Comparison of ENCODE assay signal across 8 cellular contexts in the genomic region with DNA sequence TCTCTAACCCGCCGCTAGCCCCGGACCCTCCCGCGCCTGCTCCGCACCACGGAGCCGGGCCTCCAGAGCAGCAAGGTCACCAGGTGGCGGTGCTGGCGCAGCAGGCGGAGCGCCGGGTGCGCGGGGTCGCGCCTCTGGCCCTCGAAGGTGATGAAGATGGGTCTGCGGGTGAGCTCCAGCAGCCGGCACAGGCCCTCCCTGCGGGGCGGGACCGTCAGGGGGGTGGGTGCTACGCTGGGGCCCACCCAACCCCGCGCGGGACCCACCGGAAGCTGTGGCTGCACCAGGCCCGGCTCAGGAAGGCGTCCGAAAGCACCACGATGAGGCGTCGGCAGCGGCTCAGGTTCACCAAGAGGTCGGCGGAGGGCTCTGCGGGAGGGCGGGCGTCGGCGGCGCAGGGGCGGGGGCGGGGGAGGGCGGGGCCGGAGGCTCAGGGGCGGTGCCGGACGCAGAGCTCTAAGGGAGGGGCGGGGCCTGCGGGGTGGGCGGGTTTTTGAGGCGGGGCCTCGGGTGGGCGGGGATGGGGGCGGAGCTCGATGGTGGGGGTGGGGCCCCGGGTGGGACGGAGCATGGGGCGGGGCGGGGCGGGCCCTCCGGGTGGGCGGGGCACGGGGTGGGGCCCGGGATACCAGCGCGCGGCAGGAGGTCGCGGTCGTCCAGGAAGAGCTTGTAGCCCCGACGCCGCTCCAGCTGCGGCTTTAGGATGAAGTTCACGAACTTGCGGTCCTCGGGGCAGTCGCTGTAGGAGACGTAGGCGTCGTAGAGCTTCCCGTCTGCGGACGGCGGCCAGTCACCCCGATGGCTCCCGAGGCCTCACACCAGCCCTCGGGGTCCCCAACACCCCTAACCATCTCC. TPM values are rescaled to one million over a fixed set of nuclear protein-coding genes. Genes with fewer than 3 reads are reported as not detected.
DNase-seq lines count a peak whose midpoint lies in the region; ATAC-seq and TF ChIP-seq lines count a peak whose summit lies in the region.

No MANE protein-coding gene starts in this region.

- H3K4me1 ChIP-seq in OCI-LY3 (ENCODE audit: low read length): no peaks in the 10 kb centered on the region
- H3K4me1 ChIP-seq in stomach: peaks cover 16 to 31% (median 22%) of the 10 kb centered on the region in 4 donors

- peak overlapping the region; percentile 91 for H3K4me3 ChIP-seq in OCI-LY3 (ENCODE audit: low read length)
- peak overlapping the region; percentile 44 for H3K4me3 ChIP-seq in fibroblast of mammary gland (ENCODE audit: control insufficient read depth, low read depth, low read length)
- H3K4me3 ChIP-seq in stomach: peak overlapping the region; percentile 52 to 66 (median 58)

- H3K9me3 Mint-ChIP-seq in activated T-cell treated with anti-CD3 and anti-CD28 coated beads, Interleukin-2, amount 50 U/mL, for 24 hours: no peaks in the 10 kb centered on the region
- H3K9me3 Mint-ChIP-seq in natural killer cell treated with Interleukin-12 subunit alpha and Interleukin-12 subunit beta and Interleukin-15 and Interleukin-18, amount 100 ng/mL, for 72 hours: no peaks in the 10 kb centered on the region

- no peak for TF ChIP-seq POLR2A in stomach (IDR thresholded peaks at IDR 0.05)

- peak; percentile 92 for DNase-seq in activated T-cell treated with anti-CD3 and anti-CD28 coated beads, Interleukin-2, amount 50 U/mL, for 24 hours
- DNase-seq in fibroblast of mammary gland (ENCODE audit: low read depth) (peak; percentile 72), stomach (peak; percentile 78), DMS79 treated with DMSO at 0.1 percent for 48 hours (lab: John Stamatoyannopoulos, UW) (no peak)
- peak; percentile 93 for DNase-seq in natural killer cell treated with Interleukin-12 subunit alpha and Interleukin-12 subunit beta and Interleukin-15 and Interleukin-18, amount 100 ng/mL, for 72 hours (ENCODE audit: low spot score)

- peak overlapping the region; percentile 99 for H3K4me2 ChIP-seq in OCI-LY3 (ENCODE audit: low read length)

- H3K27ac ChIP-seq in OCI-LY3 (ENCODE audit: low read length): peak overlapping the region; percentile 8; the same call in 1 of the 2 replicates
- H3K27ac ChIP-seq in stomach: peak overlapping the region; percentile 65 to 80 (median 71)

- H3K36me3 ChIP-seq in OCI-LY3 (replicated peaks; ENCODE audit: low read depth, low read length): no peaks in the 10 kb centered on the region
- peaks cover 0 to 28% (median 12%) of the 10 kb centered on the region in 4 donors for H3K36me3 ChIP-seq in stomach

- no peak overlapping the region; the same call in 1 of the 2 replicates for H2AFZ ChIP-seq in OCI-LY3 (ENCODE audit: low read depth, low read length)

- ATAC-seq in GM18517 (IDR thresholded peaks at IDR 0.05; ENCODE audit: unreplicated experiment) (peak; percentile 76), HG03045 (IDR thresholded peaks at IDR 0.05; ENCODE audit: unreplicated experiment) (peak; percentile 36)
- ATAC-seq in natural killer cell treated with Interleukin-12 subunit alpha and Interleukin-12 subunit beta and Interleukin-15 and Interleukin-18, amount 100 ng/mL, for 72 hours: peak; percentile 92

- H3K27me3 ChIP-seq in OCI-LY3 (ENCODE audit: low read depth, low read length) (no peaks in the 10 kb centered on the region), stomach (peaks cover 0 to 7% (median 0%) of the 10 kb centered on the region in 3 donors)

- no peaks in the 10 kb centered on the region for H3K27me3 Mint-ChIP-seq in activated T-cell treated with anti-CD3 and anti-CD28 coated beads, Interleukin-2, amount 50 U/mL, for 24 hours
- no peaks in the 10 kb centered on the region for H3K27me3 Mint-ChIP-seq in natural killer cell treated with Interleukin-12 subunit alpha and Interleukin-12 subunit beta and Interleukin-15 and Interleukin-18, amount 100 ng/mL, for 72 hours

- no peaks in the 10 kb centered on the region for H4K20me1 ChIP-seq in OCI-LY3 (ENCODE audit: insufficient read depth, low read length)

- H3K4me3 Mint-ChIP-seq in activated T-cell treated with anti-CD3 and anti-CD28 coated beads, Interleukin-2, amount 50 U/mL, for 24 hours: peak overlapping the region; percentile 52
- no peak overlapping the region for H3K4me3 Mint-ChIP-seq in natural killer cell treated with Interleukin-12 subunit alpha and Interleukin-12 subunit beta and Interleukin-15 and Interleukin-18, amount 100 ng/mL, for 72 hours

- TF ChIP-seq CTCF in OCI-LY3 (IDR thresholded peaks at IDR 0.05; ENCODE audit: low read depth, low read length) (peak; percentile 23), fibroblast of mammary gland (conservative IDR thresholded peaks at IDR 0.05; ENCODE audit: control insufficient read depth, insufficient read depth, low read depth, low read length) (no peak), stomach (IDR thresholded peaks at IDR 0.05) (peak in 2 of 7 experiments; percentile 11 to 16)

- intact Hi-C loops in stomach (cut with DNase I; ENCODE audit: low total_unique reads): no loop called here

- H3K4me1 Mint-ChIP-seq in activated T-cell treated with anti-CD3 and anti-CD28 coated beads, Interleukin-2, amount 50 U/mL, for 24 hours (ENCODE audit: low read depth): peaks cover 11% of the 10 kb centered on the region
- no peaks in the 10 kb centered on the region for H3K4me1 Mint-ChIP-seq in natural killer cell treated with Interleukin-12 subunit alpha and Interleukin-12 subunit beta and Interleukin-15 and Interleukin-18, amount 100 ng/mL, for 72 hours (ENCODE audit: low read depth in 2 of 2)

- H3K36me3 Mint-ChIP-seq in activated T-cell treated with anti-CD3 and anti-CD28 coated beads, Interleukin-2, amount 50 U/mL, for 24 hours (ENCODE audit: low read depth): no peaks in the 10 kb centered on the region
- H3K36me3 Mint-ChIP-seq in natural killer cell treated with Interleukin-12 subunit alpha and Interleukin-12 subunit beta and Interleukin-15 and Interleukin-18, amount 100 ng/mL, for 72 hours: no peaks in the 10 kb centered on the region

- H3K9me3 ChIP-seq in OCI-LY3 (ENCODE audit: insufficient read depth, low read length): no peaks in the 10 kb centered on the region
- H3K9me3 ChIP-seq in stomach: no peaks in the 10 kb centered on the region

- H3K27ac Mint-ChIP-seq in activated T-cell treated with anti-CD3 and anti-CD28 coated beads, Interleukin-2, amount 50 U/mL, for 24 hours: peak overlapping the region; percentile 50
- no peak overlapping the region for H3K27ac Mint-ChIP-seq in natural killer cell treated with Interleukin-12 subunit alpha and Interleukin-12 subunit beta and Interleukin-15 and Interleukin-18, amount 100 ng/mL, for 72 hours

- TF ChIP-seq EP300 in stomach (IDR thresholded peaks at IDR 0.05): no peak

- 5 to 12% (median 7%) methylated on average over 10 to 89 of the region's 91 CpGs for WGBS in stomach, 5 donors

- H3K79me2 ChIP-seq in OCI-LY3 (ENCODE audit: low read length): no peaks in the 10 kb centered on the region

- peak overlapping the region; percentile 57 for H3K9ac ChIP-seq in OCI-LY3 (ENCODE audit: low read length)

RNA-seq across cellular contexts. Expression of gene SIGIRR, which starts 7.8 kb away (rescaled TPM):
- 10 to 100 TPM; 39.0 to 44.9 TPM for total RNA-seq in natural killer cell treated with Interleukin-12 subunit alpha and Interleukin-12 subunit beta and Interleukin-15 and Interleukin-18, amount 100 ng/mL, for 72 hours
- 100 to 1,000 TPM in 3 of 5 donors, 10 to 100 TPM in 2; 11.4 to 325 (median 110) TPM for total RNA-seq in stomach
- polyA plus RNA-seq in stomach: 100 to 1,000 TPM; 110 to 227 (median 164) TPM

RNA-seq across cellular contexts. Expression of gene PKP3, which starts 13.0 kb away (rescaled TPM):
- not detected for total RNA-seq in natural killer cell treated with Interleukin-12 subunit alpha and Interleukin-12 subunit beta and Interleukin-15 and Interleukin-18, amount 100 ng/mL, for 72 hours
- total RNA-seq in stomach: 100 to 1,000 TPM in 3 of 5 donors, 10 to 100 TPM in 2; 26.3 to 356 (median 141) TPM
- polyA plus RNA-seq in stomach: 10 to 100 TPM; 31.1 to 94.5 (median 41.7) TPM

RNA-seq across cellular contexts. Expression of gene ANO9, which starts 34.8 kb away (rescaled TPM):
- total RNA-seq in natural killer cell treated with Interleukin-12 subunit alpha and Interleukin-12 subunit beta and Interleukin-15 and Interleukin-18, amount 100 ng/mL, for 72 hours: 1 to 10 TPM; 2.4 to 6.7 TPM
- 100 to 1,000 TPM in 1 of 5 donors, 10 to 100 TPM in 3, 1 to 10 TPM in 1; 5.7 to 208 (median 40.2) TPM for total RNA-seq in stomach
- 10 to 100 TPM in 2 of 3 donors, 1 to 10 TPM in 1; 9.8 to 37.6 (median 12.8) TPM for polyA plus RNA-seq in stomach

RNA-seq across cellular contexts. Expression of gene B4GALNT4, which starts 37.7 kb away (rescaled TPM):
- under 1 TPM in 1 of 2 donors, not detected in 1; 0.50 TPM for total RNA-seq in natural killer cell treated with Interleukin-12 subunit alpha and Interleukin-12 subunit beta and Interleukin-15 and Interleukin-18, amount 100 ng/mL, for 72 hours
- 1 to 10 TPM in 2 of 5 donors, under 1 TPM in 1, not detected in 2; 0.45 to 7.5 (median 4.2) TPM for total RNA-seq in stomach
- polyA plus RNA-seq in stomach: 1 to 10 TPM; 2.4 to 8.8 (median 4.4) TPM

RNA-seq across cellular contexts. Expression of gene PTDSS2, which starts 43.1 kb away (rescaled TPM):
- total RNA-seq in natural killer cell treated with Interleukin-12 subunit alpha and Interleukin-12 subunit beta and Interleukin-15 and Interleukin-18, amount 100 ng/mL, for 72 hours: 10 to 100 TPM; 20.6 to 56.9 TPM
- 100 to 1,000 TPM in 2 of 5 donors, 10 to 100 TPM in 3; 16.5 to 264 (median 59.0) TPM for total RNA-seq in stomach
- polyA plus RNA-seq in stomach: 10 to 100 TPM; 11.6 to 24.3 (median 22.3) TPM

Comparison
In these comparisons a context has a peak if more than half of its experiments do, and no peak if none do; other contexts are left out.
1. ATAC-seq: peak in every context shown above with its lines; median percentile 92 in natural killer cell treated with Interleukin-12 subunit alpha and Interleukin-12 subunit beta and Interleukin-15 and Interleukin-18, amount 100 ng/mL, for 72 hours; 76 in GM18517; 36 in HG03045.
2. RNA of gene PKP3, which starts 13.0 kb away (total RNA-seq): 26.3 to 356 TPM in stomach; not detected in natural killer cell treated with Interleukin-12 subunit alpha and Interleukin-12 subunit beta and Interleukin-15 and Interleukin-18, amount 100 ng/mL, for 72 hours; every median in the first group is over 10 times any median in the second.
3. Peak in every context shown above with its lines, with median percentiles within 50 percentile points of each other: H3K4me3 ChIP-seq.